In genomic region chr14:71196921-71197320, GRCh38 we compare ENCODE assay signal across 8 cellular contexts.
"Had no signal": no experiment of that assay in that cellular context is flagged by ENCODE, and none has a peak within 500 bp of the region (broad histone marks: within the 10 kb centered on the region; RNA-seq: fewer than 3 reads in every experiment).

No MANE protein-coding gene starts in this region.

- ATAC-seq: K562 had no signal

- H3K4me3 ChIP-seq: GM23248, K562 had no signal

- H3K27ac ChIP-seq: GM23248, HL-60 had no signal

- FAIRE-seq: H54, K562 had no signal

- DNase-seq: GM23248, GOT3, H9, HCEC 1CT, IMR-90 had no signal
